In genomic region chr12:70154960-70155589, GRCh38 we compare ENCODE assay signal across 17 cellular contexts.
DNase-seq lines count a peak whose midpoint lies in the region; ATAC-seq and TF ChIP-seq lines count a peak whose summit lies in the region.
"Had no signal": no experiment of that assay in that cellular context is flagged by ENCODE, and none has a peak within 500 bp of the region (broad histone marks: within the 10 kb centered on the region; RNA-seq: fewer than 3 reads in every experiment).

No MANE protein-coding gene starts in this region.

- no peak for ATAC-seq in GM18868 (IDR thresholded peaks at IDR 0.05; ENCODE audit: unreplicated experiment)
- ATAC-seq: activated CD4-positive, CD25-positive, alpha-beta regulatory T cell treated with anti-CD3 and anti-CD28 coated beads, Interleukin-2, amount 50 U/mL, for 24 hours; left lobe of liver had no signal

- peak; percentile 59 for DNase-seq in DMS 273 (lab: John Stamatoyannopoulos, UW; ENCODE audit: unreplicated experiment)
- no peak for DNase-seq in DMS 273 treated with DMSO at 0.1 percent for 48 hours (lab: John Stamatoyannopoulos, UW)
- peak; percentile 6 for DNase-seq in HFF-Myc (ENCODE audit: extremely low read depth, low read depth)
- peak; percentile 67 for DNase-seq in OCI-M1 (lab: John Stamatoyannopoulos, UW)
- peak; percentile 16 for DNase-seq in fibroblast of pulmonary artery (ENCODE audit: low read depth)
- no peak for DNase-seq in GF-D8 (lab: John Stamatoyannopoulos, UW)
- DNase-seq in NCI-H2107 (lab: John Stamatoyannopoulos, UW), result no peak
- DNase-seq: activated naive CD4-positive, alpha-beta T cell; CD4-positive, alpha-beta memory T cell; dorsolateral prefrontal cortex; GDM1; hippocampal formation; NCI-H1436 had no signal

- H3K4me3 ChIP-seq in HFF-Myc (replicated peaks; ENCODE audit: low read depth, low read length) (no peak overlapping the region), fibroblast of pulmonary artery (replicated peaks; ENCODE audit: low read depth, low read length) (no peak overlapping the region)
- H3K4me3 ChIP-seq: dorsolateral prefrontal cortex, skin epidermis had no signal

- TF ChIP-seq CTCF in HFF-Myc (IDR thresholded peaks at IDR 0.05; ENCODE audit: low read depth, low read length, missing control alignments) (no peak), fibroblast of pulmonary artery (IDR thresholded peaks at IDR 0.05; ENCODE audit: low read length, missing control alignments) (no peak)

Comparison
In these comparisons a context has a peak if more than half of its experiments do, and no peak if none do; other contexts are left out.
1. DNase-seq: peak in DMS 273 (single experiment), HFF-Myc (single experiment), OCI-M1 (single experiment) and fibroblast of pulmonary artery (single experiment); none in DMS 273 treated with DMSO at 0.1 percent for 48 hours (single experiment), GF-D8 (single experiment) and NCI-H2107 (single experiment).